In genomic region chr10:93386496-93387369, GRCh38 we compare ENCODE assay signal across 10 cellular contexts.
A peak's percentile ranks its signal among the peaks of the same experiment; 100 is the strongest.
DNase-seq lines count a peak whose midpoint lies in the region; ATAC-seq and TF ChIP-seq lines count a peak whose summit lies in the region.
"Had no signal": no experiment of that assay in that cellular context is flagged by ENCODE, and none has a peak within 500 bp of the region (broad histone marks: within the 10 kb centered on the region; RNA-seq: fewer than 3 reads in every experiment).

No MANE protein-coding gene starts in this region.

- CTCF ChIA-PET in OCI-LY7 (lab: Charles Lee; ENCODE audit: unreplicated experiment): no interaction called here

- H3K27ac ChIP-seq in OCI-LY7 (ENCODE audit: low read depth, low read length, poor library complexity, severe bottlenecking) (no peak overlapping the region), esophagus squamous epithelium (peak overlapping the region in 3 of 4 donors; percentile 46 to 82 (median 68))
- H3K27ac ChIP-seq: prostate gland had no signal

- H3K36me3 Mint-ChIP-seq in progenitor cell of endocrine pancreas (ENCODE audit: insufficient read depth): no peaks in the 10 kb centered on the region

- no peaks in the 10 kb centered on the region for H3K9me2 ChIP-seq in OCI-LY7 (ENCODE audit: insufficient read depth, low read length)

- DNase-seq in GM03348 (ENCODE audit: low spot score) (peak; percentile 60), OCI-LY7 (ENCODE audit: low spot score) (no peak), esophagus squamous epithelium (lab: John Stamatoyannopoulos, UW) (no peak), progenitor cell of endocrine pancreas (ENCODE audit: low spot score, unreplicated experiment) (no peak), SW 1271 (lab: John Stamatoyannopoulos, UW) (no peak)
- DNase-seq: dorsolateral prefrontal cortex had no signal

- H3K27me3 Mint-ChIP-seq in progenitor cell of endocrine pancreas: no peaks in the 10 kb centered on the region

- H3K4me3 ChIP-seq in OCI-LY7 (ENCODE audit: low read depth, low read length, poor library complexity, severe bottlenecking) (no peak overlapping the region), esophagus squamous epithelium (peak overlapping the region in 2 of 4 donors; percentile 3 to 21)
- H3K4me3 ChIP-seq: dorsolateral prefrontal cortex, prostate gland had no signal

- WGBS in esophagus squamous epithelium, 2 donors: 75 to 76% methylated on average over 11 to 13 of the region's 15 CpGs

- peak overlapping the region; percentile 16 for H3K27ac Mint-ChIP-seq in progenitor cell of endocrine pancreas

- no peaks in the 10 kb centered on the region for H3K9me3 Mint-ChIP-seq in progenitor cell of endocrine pancreas (ENCODE audit: low read depth)

- no peaks in the 10 kb centered on the region for H3K27me3 ChIP-seq in esophagus squamous epithelium

- BruUV-seq in OCI-LY7 (replicated peaks; lab: Mats Ljungman, UMichigan): no TSS peak

- no peak for TF ChIP-seq POLR2A in esophagus squamous epithelium (IDR thresholded peaks at IDR 0.05)

- H3K4me3 Mint-ChIP-seq in progenitor cell of endocrine pancreas (ENCODE audit: low read depth): no peak overlapping the region

- peaks cover 1% of the 10 kb centered on the region for H3K4me1 Mint-ChIP-seq in progenitor cell of endocrine pancreas (ENCODE audit: low read depth)

- peak overlapping the region; percentile 14; the same call in 1 of the 2 replicates for H2AFZ ChIP-seq in OCI-LY7 (ENCODE audit: low read length)

- no peak overlapping the region for H3K4me2 ChIP-seq in OCI-LY7 (ENCODE audit: low read length)

- H3K9me3 ChIP-seq in OCI-LY7 (ENCODE audit: low read length) (no peaks in the 10 kb centered on the region), esophagus squamous epithelium (no peaks in the 10 kb centered on the region)
- H3K9me3 ChIP-seq: prostate gland had no signal

- POLR2A ChIA-PET in OCI-LY7 (lab: Charles Lee): no interaction called here

- no peaks in the 10 kb centered on the region for H3K79me2 ChIP-seq in OCI-LY7 (ENCODE audit: insufficient read depth, low read depth, low read length)

- ATAC-seq in GM19463 (IDR thresholded peaks at IDR 0.05; ENCODE audit: unreplicated experiment) (no peak), GM21528 (IDR thresholded peaks at IDR 0.05; ENCODE audit: low FRiP score, unreplicated experiment) (no peak), HG03442 (IDR thresholded peaks at IDR 0.05; ENCODE audit: unreplicated experiment) (no peak)

- no peaks in the 10 kb centered on the region for H3K4me1 ChIP-seq in OCI-LY7 (ENCODE audit: insufficient read depth, low read length, poor library complexity, severe bottlenecking)
- peaks cover 13 to 35% (median 22%) of the 10 kb centered on the region in 3 donors for H3K4me1 ChIP-seq in esophagus squamous epithelium
- H3K4me1 ChIP-seq: prostate gland had no signal

- intact Hi-C loops in OCI-LY7 (cut with micrococcal nuclease; ENCODE audit: unreplicated experiment): no loop called here
- intact Hi-C loops in esophagus squamous epithelium (cut with DNase I): no loop called here

- TF ChIP-seq CTCF in OCI-LY7 (conservative IDR thresholded peaks at IDR 0.05; ENCODE audit: low read length): no peak
- TF ChIP-seq CTCF in esophagus squamous epithelium (IDR thresholded peaks at IDR 0.05): no peak
- TF ChIP-seq CTCF in progenitor cell of endocrine pancreas (IDR thresholded peaks at IDR 0.05; ENCODE audit: unreplicated experiment): no peak

- H3K36me3 ChIP-seq in OCI-LY7 (ENCODE audit: insufficient read depth, low read length) (no peaks in the 10 kb centered on the region), esophagus squamous epithelium (peaks cover 7 to 80% (median 16%) of the 10 kb centered on the region in 3 donors)
- H3K36me3 ChIP-seq: prostate gland had no signal

- no peaks in the 10 kb centered on the region for H4K20me1 ChIP-seq in OCI-LY7 (ENCODE audit: insufficient read depth, low read length)
